14 cellular contexts compared by ENCODE assay signal in the genomic region with DNA sequence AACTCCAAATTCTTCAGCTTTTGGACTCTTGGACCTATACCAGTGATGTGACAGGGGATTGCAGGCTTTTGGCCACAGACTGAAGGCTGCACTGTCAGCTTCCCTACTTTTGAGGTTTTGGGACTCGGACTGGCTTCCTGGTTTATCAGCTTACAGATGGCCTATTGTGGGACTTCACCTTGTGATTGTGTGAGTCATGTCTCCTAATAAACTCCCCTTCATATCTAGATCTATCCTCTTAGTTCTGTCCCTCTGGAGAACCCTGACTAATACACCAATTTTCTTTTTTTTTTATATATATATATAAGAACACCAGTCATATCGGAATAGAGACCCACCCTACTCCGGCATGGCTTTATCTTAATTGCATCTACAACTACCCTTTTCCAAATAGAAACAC.
"Had no signal": no experiment of that assay in that cellular context is flagged by ENCODE, and none has a peak within 500 bp of the region (broad histone marks: within the 10 kb centered on the region; RNA-seq: fewer than 3 reads in every experiment).

No MANE protein-coding gene starts in this region.

- H3K4me3 ChIP-seq: lung, suprapubic skin had no signal

- H3K27ac ChIP-seq: suprapubic skin had no signal

- H3K36me3 ChIP-seq: suprapubic skin had no signal

- H3K4me3 Mint-ChIP-seq: activated CD4-positive, alpha-beta memory T cell treated with anti-CD3 and anti-CD28 coated beads for 36 hours; activated naive CD8-positive, alpha-beta T cell; activated T-cell treated with anti-CD3 and anti-CD28 coated beads, Interleukin-2, amount 50 U/mL, for 4 hours; nephron progenitor cell; type B pancreatic cell had no signal

- H3K27me3 ChIP-seq: suprapubic skin had no signal

- H3K4me1 ChIP-seq: suprapubic skin had no signal

- H3K4me1 Mint-ChIP-seq: nephron progenitor cell had no signal

- H3K27me3 Mint-ChIP-seq: activated CD4-positive, alpha-beta memory T cell treated with anti-CD3 and anti-CD28 coated beads for 36 hours; activated naive CD8-positive, alpha-beta T cell; type B pancreatic cell had no signal

- H3K9me3 Mint-ChIP-seq: activated T-cell treated with anti-CD3 and anti-CD28 coated beads, Interleukin-2, amount 50 U/mL, for 4 hours had no signal

- H3K27ac Mint-ChIP-seq: activated CD4-positive, alpha-beta memory T cell treated with anti-CD3 and anti-CD28 coated beads for 36 hours; activated naive CD8-positive, alpha-beta T cell; nephron progenitor cell; type B pancreatic cell had no signal

- DNase-seq: activated CD4-positive, alpha-beta memory T cell treated with anti-CD3 and anti-CD28 coated beads for 36 hours; activated CD4-positive, alpha-beta T cell treated with anti-CD3 and anti-CD28 coated beads for 1 hour; activated gamma-delta T cell; activated T-cell treated with anti-CD3 and anti-CD28 coated beads, Interleukin-2, amount 50 U/mL, for 4 hours; dermis blood vessel endothelial cell; left cardiac atrium; nephron progenitor cell; stimulated activated CD4-positive, alpha-beta T cell treated with anti-CD3 and anti-CD28 coated beads, Interleukin-4, amount 100 ng/mL, for 1 hour; stimulated activated CD8-positive, alpha-beta memory T cell treated with anti-CD3 and anti-CD28 coated beads, Interleukin-4, amount 100 ng/mL, for 48 hours; stimulated activated naive CD8-positive, alpha-beta T cell treated with anti-CD3 and anti-CD28 coated beads, Interleukin-15, Interleukin-2, amounts not matched to agents 100 U/mL and 50 U/mL, for 24 hours had no signal

- H3K36me3 Mint-ChIP-seq: activated CD4-positive, alpha-beta memory T cell treated with anti-CD3 and anti-CD28 coated beads for 36 hours; activated naive CD8-positive, alpha-beta T cell; type B pancreatic cell had no signal

- ATAC-seq: activated T-cell treated with anti-CD3 and anti-CD28 coated beads, Interleukin-2, amount 50 U/mL, for 4 hours; left cardiac atrium; stimulated activated naive CD8-positive, alpha-beta T cell treated with anti-CD3 and anti-CD28 coated beads, Interleukin-15, Interleukin-2, amounts not matched to agents 100 U/mL and 50 U/mL, for 24 hours had no signal

- H3K9me3 ChIP-seq: suprapubic skin had no signal
